Comparison of ENCODE assay signal across 9 cellular contexts in the genomic region with DNA sequence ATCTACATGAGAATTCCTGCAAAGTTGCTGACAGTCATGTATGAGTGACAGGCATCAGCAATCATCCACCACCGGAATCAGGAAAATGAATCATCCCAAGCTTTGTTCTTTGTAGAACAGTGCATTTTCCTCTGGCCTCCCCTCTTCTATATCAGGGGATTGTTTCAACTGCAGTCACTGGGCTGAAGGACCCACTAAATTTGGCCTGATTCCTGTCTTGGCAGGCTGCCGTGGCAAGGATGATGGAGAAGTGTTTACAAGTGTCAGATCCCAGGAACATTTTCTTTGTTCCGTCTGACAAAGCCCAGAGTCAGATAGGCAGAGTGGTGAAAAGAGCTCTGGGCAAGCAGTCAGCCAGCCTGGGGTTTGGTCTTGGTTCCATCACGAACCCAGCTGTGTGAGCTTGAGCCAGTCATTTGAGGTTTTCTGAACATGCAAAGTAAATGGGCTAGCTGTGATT.
A peak's percentile ranks its signal among the peaks of the same experiment; 100 is the strongest.
DNase-seq lines count a peak whose midpoint lies in the region; TF ChIP-seq lines count a peak whose summit lies in the region.
"Had no signal": no experiment of that assay in that cellular context is flagged by ENCODE, and none has a peak within 500 bp of the region (broad histone marks: within the 10 kb centered on the region; RNA-seq: fewer than 3 reads in every experiment).

No MANE protein-coding gene starts in this region.

- no peak for TF ChIP-seq EP300 in suprapubic skin (IDR thresholded peaks at IDR 0.05)

- TF ChIP-seq CTCF in adrenal gland (IDR thresholded peaks at IDR 0.05) (no peak), left ventricle myocardium inferior (IDR thresholded peaks at IDR 0.05; ENCODE audit: borderline replicate concordance) (no peak), suprapubic skin (IDR thresholded peaks at IDR 0.05) (no peak)

- H3K27ac ChIP-seq in adrenal gland = peak overlapping the region in 2 of 5 donors; percentile 45 to 53
- peak overlapping the region; percentile 71 for H3K27ac ChIP-seq in left ventricle myocardium inferior (replicated peaks)
- H3K27ac ChIP-seq in suprapubic skin = peak overlapping the region; percentile 18

- no peaks in the 10 kb centered on the region for H3K27me3 ChIP-seq in adrenal gland
- no peaks in the 10 kb centered on the region for H3K27me3 ChIP-seq in left ventricle myocardium inferior (ENCODE audit: low read depth)
- H3K27me3 ChIP-seq in suprapubic skin = no peaks in the 10 kb centered on the region

- peaks cover 23 to 33% of the 10 kb centered on the region in 2 donors for H3K4me1 ChIP-seq in adrenal gland (replicated peaks in 1 of 2)
- H3K4me1 ChIP-seq in left ventricle myocardium inferior = peaks cover 35% of the 10 kb centered on the region
- peaks cover 23% of the 10 kb centered on the region for H3K4me1 ChIP-seq in suprapubic skin

- 24 to 42% (median 29%) methylated on average over 4 of the region's 4 CpGs for WGBS in adrenal gland, 4 donors
- 24% methylated on average over 4 of the region's 4 CpGs for WGBS in suprapubic skin

- no peaks in the 10 kb centered on the region for H3K9me3 Mint-ChIP-seq in immature natural killer cell
- H3K9me3 Mint-ChIP-seq: naive thymus-derived CD4-positive, alpha-beta T cell had no signal

- no peaks in the 10 kb centered on the region for H3K36me3 Mint-ChIP-seq in immature natural killer cell
- H3K36me3 Mint-ChIP-seq: activated naive CD8-positive, alpha-beta T cell; naive thymus-derived CD4-positive, alpha-beta T cell had no signal

- H3K4me3 Mint-ChIP-seq in immature natural killer cell = no peak overlapping the region
- H3K4me3 Mint-ChIP-seq: activated naive CD8-positive, alpha-beta T cell; naive thymus-derived CD4-positive, alpha-beta T cell had no signal

- H3K36me3 ChIP-seq in adrenal gland (replicated peaks in 1 of 2) (no peaks in the 10 kb centered on the region), left ventricle myocardium inferior (no peaks in the 10 kb centered on the region), suprapubic skin (no peaks in the 10 kb centered on the region)

- H3K4me1 Mint-ChIP-seq in immature natural killer cell = no peaks in the 10 kb centered on the region
- H3K4me1 Mint-ChIP-seq: naive thymus-derived CD4-positive, alpha-beta T cell had no signal

- DNase-seq in NCI-H1092 treated with DMSO at 0.1 percent for 48 hours (lab: John Stamatoyannopoulos, UW) (peak; percentile 88), adrenal gland (peak in 5 of 7 donors; percentile 10 to 64 (median 35)), left ventricle myocardium inferior (peak; percentile 83), suprapubic skin (ENCODE audit: low spot score in 2 of 2) (no peak), immature natural killer cell (no peak), cortex of kidney (lab: John Stamatoyannopoulos, UW) (no peak), SIG-M5 treated with dmso at 0.1 percent for 504 hours (lab: John Stamatoyannopoulos, UW; ENCODE audit: unreplicated experiment) (no peak)
- DNase-seq: naive thymus-derived CD4-positive, alpha-beta T cell had no signal

- TF ChIP-seq POLR2A in adrenal gland (IDR thresholded peaks at IDR 0.05) = no peak
- no peak for TF ChIP-seq POLR2A in suprapubic skin (IDR thresholded peaks at IDR 0.05)

- H3K27me3 Mint-ChIP-seq in immature natural killer cell (ENCODE audit: low read depth in 3 of 3) = peaks cover 0 to 4% (median 2%) of the 10 kb centered on the region in 3 donors
- H3K27me3 Mint-ChIP-seq: activated naive CD8-positive, alpha-beta T cell had no signal

- H3K27ac Mint-ChIP-seq in immature natural killer cell = no peak overlapping the region
- H3K27ac Mint-ChIP-seq: activated naive CD8-positive, alpha-beta T cell; naive thymus-derived CD4-positive, alpha-beta T cell had no signal

- intact Hi-C loops in adrenal gland (cut with DNase I) (no loop called here), left ventricle myocardium inferior (cut with micrococcal nuclease) (no loop called here)

- H3K4me3 ChIP-seq in adrenal gland = no peak overlapping the region
- H3K4me3 ChIP-seq in left ventricle myocardium inferior = no peak overlapping the region
- no peak overlapping the region for H3K4me3 ChIP-seq in suprapubic skin

- no peaks in the 10 kb centered on the region for H3K9me3 ChIP-seq in adrenal gland (replicated peaks in 1 of 3)
- no peaks in the 10 kb centered on the region for H3K9me3 ChIP-seq in left ventricle myocardium inferior (replicated peaks)
- no peaks in the 10 kb centered on the region for H3K9me3 ChIP-seq in suprapubic skin

Comparison
In these comparisons a context has a peak if more than half of its experiments do, and no peak if none do; other contexts are left out.
1. DNase-seq: peak in NCI-H1092 treated with DMSO at 0.1 percent for 48 hours (single experiment), adrenal gland (5 of 7) and left ventricle myocardium inferior (single experiment); none in suprapubic skin (0 of 2), immature natural killer cell (0 of 3), cortex of kidney (single experiment) and SIG-M5 treated with dmso at 0.1 percent for 504 hours (single experiment).